33 cellular contexts compared by ENCODE assay signal in genomic region chr2:75211371-75211770, GRCh38. TPM values are rescaled to one million over a fixed set of nuclear protein-coding genes. Genes with fewer than 3 reads are reported as not detected.
"Had no signal": no experiment of that assay in that cellular context is flagged by ENCODE, and none has a peak within 500 bp of the region (broad histone marks: within the 10 kb centered on the region; RNA-seq: fewer than 3 reads in every experiment).

No MANE protein-coding gene starts in this region.

- H3K27me3 ChIP-seq: ascending aorta, gastroesophageal sphincter, hepatocyte had no signal

- H3K9me3 ChIP-seq: ascending aorta, gastroesophageal sphincter, neutrophil, thoracic aorta had no signal

- DNase-seq: activated CD4-positive, alpha-beta T cell treated with anti-CD3 and anti-CD28 coated beads, Interleukin-2, amount 10 ng/mL, durations not matched to agents 24 days and 14 days; activated CD8-positive, alpha-beta T cell treated with anti-CD3 and anti-CD28 coated beads for 36 hours; activated effector memory CD4-positive, alpha-beta T cell treated with anti-CD3 and anti-CD28 coated beads, Interleukin-2, amount 50 U/mL, for 16 hours; activated naive CD4-positive, alpha-beta T cell treated with anti-CD3 and anti-CD28 coated beads for 36 hours; activated naive CD8-positive, alpha-beta T cell treated with anti-CD3 and anti-CD28 coated beads, Interleukin-2, amount 10 ng/mL, durations not matched to agents 7 days and 5 days; cortex of kidney; islet precursor cell; left cardiac atrium; left ventricle myocardium superior; nephron progenitor cell; stimulated activated CD4-positive, alpha-beta T cell treated with anti-CD3 and anti-CD28 coated beads, Interleukin-12 subunit alpha, Interleukin-12 subunit beta, amount 100 ng/mL, for 4 hours; stimulated activated CD4-positive, alpha-beta T cell treated with anti-CD3 and anti-CD28 coated beads, Interleukin-4, amount 100 ng/mL, for 1 hour; T1000; trophoblast cell; WERI-Rb-1 had no signal

- H3K4me1 Mint-ChIP-seq: brain had no signal

- H3K27me3 Mint-ChIP-seq: activated CD8-positive, alpha-beta T cell treated with anti-CD3 and anti-CD28 coated beads for 36 hours had no signal

- H3K4me3 ChIP-seq: ascending aorta, cardiac muscle cell, gastroesophageal sphincter, hepatocyte, skin epidermis, thoracic aorta had no signal

- H3K36me3 ChIP-seq: ascending aorta, cardiac muscle cell, gastroesophageal sphincter, neutrophil, thoracic aorta, WERI-Rb-1 had no signal

- H3K4me3 Mint-ChIP-seq: activated CD4-positive, alpha-beta T cell treated with anti-CD3 and anti-CD28 coated beads, Interleukin-2, amount 10 ng/mL, durations not matched to agents 24 days and 14 days; activated CD8-positive, alpha-beta T cell treated with anti-CD3 and anti-CD28 coated beads for 36 hours; activated naive CD4-positive, alpha-beta T cell treated with anti-CD3 and anti-CD28 coated beads for 36 hours; activated naive CD8-positive, alpha-beta T cell treated with anti-CD3 and anti-CD28 coated beads, Interleukin-2, amount 10 ng/mL, durations not matched to agents 7 days and 5 days; brain; nephron progenitor cell; stimulated activated effector memory CD8-positive, alpha-beta T cell treated with anti-CD3 and anti-CD28 coated beads, Interleukin-12 subunit alpha, Interleukin-12 subunit beta, amount 100 ng/mL, for 72 hours; stimulated activated naive CD8-positive, alpha-beta T cell treated with anti-CD3 and anti-CD28 coated beads, Interleukin-15, Interleukin-2, amounts not matched to agents 100 ng/mL and 50 ng/mL, for 24 hours had no signal

- H3K36me3 Mint-ChIP-seq: activated naive CD8-positive, alpha-beta T cell treated with anti-CD3 and anti-CD28 coated beads, Interleukin-2, amount 10 ng/mL, durations not matched to agents 7 days and 5 days; brain; stimulated activated effector memory CD8-positive, alpha-beta T cell treated with anti-CD3 and anti-CD28 coated beads, Interleukin-12 subunit alpha, Interleukin-12 subunit beta, amount 100 ng/mL, for 72 hours had no signal

- H3K27ac Mint-ChIP-seq: activated CD4-positive, alpha-beta T cell treated with anti-CD3 and anti-CD28 coated beads, Interleukin-2, amount 10 ng/mL, durations not matched to agents 24 days and 14 days; activated CD8-positive, alpha-beta T cell treated with anti-CD3 and anti-CD28 coated beads for 36 hours; activated naive CD4-positive, alpha-beta T cell treated with anti-CD3 and anti-CD28 coated beads for 36 hours; activated naive CD8-positive, alpha-beta T cell treated with anti-CD3 and anti-CD28 coated beads, Interleukin-2, amount 10 ng/mL, durations not matched to agents 7 days and 5 days; brain; nephron progenitor cell; progenitor cell of endocrine pancreas; stimulated activated effector memory CD8-positive, alpha-beta T cell treated with anti-CD3 and anti-CD28 coated beads, Interleukin-12 subunit alpha, Interleukin-12 subunit beta, amount 100 ng/mL, for 72 hours; stimulated activated naive CD8-positive, alpha-beta T cell treated with anti-CD3 and anti-CD28 coated beads, Interleukin-15, Interleukin-2, amounts not matched to agents 100 ng/mL and 50 ng/mL, for 24 hours had no signal

- ATAC-seq: activated CD4-positive, CD25-positive, alpha-beta regulatory T cell treated with anti-CD3 and anti-CD28 coated beads, Interleukin-2, amount 50 U/mL, for 24 hours; activated CD8-positive, alpha-beta T cell treated with anti-CD3 and anti-CD28 coated beads for 36 hours; gastroesophageal sphincter; left cardiac atrium; left ventricle myocardium superior; sciatic nerve; stimulated activated effector memory CD8-positive, alpha-beta T cell treated with anti-CD3 and anti-CD28 coated beads, Interleukin-12 subunit alpha, Interleukin-12 subunit beta, amount 100 ng/mL, for 72 hours had no signal

- H3K27ac ChIP-seq: ascending aorta, cardiac muscle cell, gastroesophageal sphincter, hepatocyte, neutrophil, skin epidermis, thoracic aorta, WERI-Rb-1 had no signal

- H3K4me1 ChIP-seq: ascending aorta, gastroesophageal sphincter had no signal

- H3K9me3 Mint-ChIP-seq: activated CD4-positive, alpha-beta T cell treated with anti-CD3 and anti-CD28 coated beads, Interleukin-2, amount 10 ng/mL, durations not matched to agents 24 days and 14 days; activated naive CD4-positive, alpha-beta T cell treated with anti-CD3 and anti-CD28 coated beads for 36 hours; activated naive CD8-positive, alpha-beta T cell treated with anti-CD3 and anti-CD28 coated beads, Interleukin-2, amount 10 ng/mL, durations not matched to agents 7 days and 5 days; nephron progenitor cell; stimulated activated effector memory CD8-positive, alpha-beta T cell treated with anti-CD3 and anti-CD28 coated beads, Interleukin-12 subunit alpha, Interleukin-12 subunit beta, amount 100 ng/mL, for 72 hours had no signal

RNA-seq across cellular contexts. Expression of gene TACR1, which starts 12.1 kb away (rescaled TPM):
- total RNA-seq: activated CD4-positive, alpha-beta T cell treated with anti-CD3 and anti-CD28 coated beads, Interleukin-2, amount 10 ng/mL, durations not matched to agents 24 days and 14 days; activated CD8-positive, alpha-beta T cell treated with anti-CD3 and anti-CD28 coated beads for 36 hours; activated naive CD4-positive, alpha-beta T cell treated with anti-CD3 and anti-CD28 coated beads for 36 hours; activated naive CD8-positive, alpha-beta T cell treated with anti-CD3 and anti-CD28 coated beads, Interleukin-2, amount 10 ng/mL, durations not matched to agents 7 days and 5 days; cardiac muscle cell; chondrocyte; endothelial cell of umbilical vein; fibroblast of villous mesenchyme; lung microvascular endothelial cell; osteocyte had no signal
- polyA plus RNA-seq: cardiac muscle cell, endothelial cell of umbilical vein had no signal
